Comparison of ENCODE assay signal across 8 cellular contexts in the genomic region with DNA sequence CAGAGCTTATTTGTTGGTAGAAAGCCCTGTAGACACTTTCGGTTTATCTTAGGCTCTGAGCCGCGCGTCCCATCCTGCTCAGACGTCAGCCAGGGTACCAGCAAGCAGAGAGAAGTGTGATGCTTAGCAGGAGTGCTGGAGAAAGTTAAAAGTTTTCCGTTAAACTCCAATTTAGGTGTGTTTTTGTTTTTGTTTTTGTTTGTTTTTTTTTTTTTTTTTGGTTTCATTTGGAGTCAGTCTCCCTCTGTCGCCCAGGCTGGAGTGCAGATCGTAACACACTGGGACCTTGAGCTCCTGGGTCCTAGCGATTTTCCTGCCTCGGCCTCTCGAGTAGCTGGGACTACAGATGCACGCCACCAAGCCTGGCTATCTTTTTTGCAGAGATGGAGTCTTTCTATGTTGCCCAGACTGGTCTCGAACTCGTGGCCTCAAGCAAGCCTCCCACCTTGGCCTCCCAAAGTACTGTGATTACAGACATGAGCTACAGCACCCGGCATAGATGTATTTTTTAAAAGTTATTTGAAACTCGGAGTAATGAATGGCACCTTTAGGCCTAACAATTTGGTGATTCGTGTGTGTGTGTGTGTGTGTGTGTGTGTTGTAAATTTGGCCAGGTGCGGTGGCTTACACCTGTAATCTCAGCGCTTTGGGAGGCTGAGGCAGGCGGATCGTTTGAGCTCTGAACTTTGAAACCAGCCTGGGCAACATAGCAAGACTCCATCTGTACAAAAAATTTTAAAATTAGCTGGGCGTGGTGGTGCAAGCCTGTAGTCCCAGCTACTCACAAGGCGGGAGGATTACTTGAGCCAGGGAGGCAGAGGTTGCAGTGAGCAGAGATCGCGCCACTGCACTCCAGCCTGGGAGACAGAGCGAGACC. TPM values are rescaled to one million over a fixed set of nuclear protein-coding genes. Genes with fewer than 3 reads are reported as not detected.
DNase-seq lines count a peak whose midpoint lies in the region; ATAC-seq and TF ChIP-seq lines count a peak whose summit lies in the region.

No MANE protein-coding gene starts in this region.

- H3K4me3 Mint-ChIP-seq in natural killer cell = peak overlapping the region; percentile 100

- peak; percentile 18 to 39 (median 31) for ATAC-seq in natural killer cell
- ATAC-seq in GM19397 (IDR thresholded peaks at IDR 0.05; ENCODE audit: unreplicated experiment) = no peak

- DNase-seq in activated gamma-delta T cell treated with Interleukin-2 at 50 U/mL for 16 hours (peak; percentile 56), activated gamma-delta T cell (lab: John Stamatoyannopoulos, UW) (no peak), NB4 (ENCODE audit: low read depth) (no peak), colonic mucosa (no peak), natural killer cell (no peak), hippocampal formation (lab: John Stamatoyannopoulos, UW) (no peak)
- DNase-seq in stimulated activated CD4-positive, alpha-beta T cell treated with anti-CD3 and anti-CD28 coated beads, Interleukin-1b, Interleukin-23, amount 100 ng/mL, for 48 hours = no peak

- H3K4me3 ChIP-seq in NB4 (ENCODE audit: low read depth, low read length) (peak overlapping the region; percentile 63), colonic mucosa (peak overlapping the region; percentile 96)

- H3K9me3 Mint-ChIP-seq in natural killer cell = no peaks in the 10 kb centered on the region

- TF ChIP-seq CTCF in NB4 (IDR thresholded peaks at IDR 0.05; ENCODE audit: low read depth, low read length) (no peak), colonic mucosa (IDR thresholded peaks at IDR 0.05) (no peak), natural killer cell (IDR thresholded peaks at IDR 0.05) (no peak)

- H3K9me3 ChIP-seq in colonic mucosa = no peaks in the 10 kb centered on the region

- H3K36me3 ChIP-seq in colonic mucosa = no peaks in the 10 kb centered on the region

- H3K27me3 ChIP-seq in colonic mucosa = no peaks in the 10 kb centered on the region

- peaks cover 24 to 26% of the 10 kb centered on the region in 2 donors for H3K4me1 Mint-ChIP-seq in natural killer cell

- H3K27ac Mint-ChIP-seq in natural killer cell = peak overlapping the region; percentile 95 to 97

- no peaks in the 10 kb centered on the region for H3K36me3 Mint-ChIP-seq in natural killer cell

- peaks cover 3 to 15% of the 10 kb centered on the region in 2 donors for H3K27me3 Mint-ChIP-seq in natural killer cell (ENCODE audit: low read depth in 2 of 2)

- no peak for TF ChIP-seq POLR2A in NB4 (IDR thresholded peaks at IDR 0.05; ENCODE audit: extremely low read depth, insufficient read length)

- intact Hi-C loops in colonic mucosa (cut with DNase I) (no loop called here), natural killer cell (cut with micrococcal nuclease) (loop anchor here (1.0 to 5.0 kb wide), 2 partner anchors 12 to 123 kb away; no protein-coding TSS in a partner anchor)

- peak overlapping the region; percentile 86 for H3K27ac ChIP-seq in colonic mucosa

- H3K9ac ChIP-seq in colonic mucosa (ENCODE audit: low read depth in 2 of 2, low read length in 2 of 2) = peak overlapping the region; percentile 61 to 72

- H3K4me1 ChIP-seq in colonic mucosa = no peaks in the 10 kb centered on the region

RNA-seq across cellular contexts. Expression of a gene that starts 1.3 kb away (rescaled TPM):
- total RNA-seq in colonic mucosa (1 to 10 TPM; 4.8 to 5.5 TPM), natural killer cell (10 to 100 TPM; 17.1 to 27.9 (median 23.1) TPM)

RNA-seq across cellular contexts. Expression of a gene that starts 32.0 kb away (rescaled TPM):
- total RNA-seq in colonic mucosa = under 1 TPM; 0.82 to 0.91 TPM
- not detected for total RNA-seq in natural killer cell
